2 cellular contexts compared by ENCODE assay signal in genomic region chr11:5690736-5691135, GRCh38.
TF ChIP-seq lines count a peak whose summit lies in the region.

No MANE protein-coding gene starts in this region.

TF ChIP-seq in liver, 16 proteins besides CTCF, POLR2A, EP300 and RAD21:
- no peak for TF ChIP-seq EGR1 (IDR thresholded peaks at IDR 0.05; ENCODE audit: low read depth in 2 of 2)
- no peak for TF ChIP-seq TAF1 (conservative IDR thresholded peaks at IDR 0.05)
- no peak for TF ChIP-seq NR2F2 (IDR thresholded peaks at IDR 0.05)
- no peak for TF ChIP-seq FOXA1 (IDR thresholded peaks at IDR 0.05)
- no peak for TF ChIP-seq REST (IDR thresholded peaks at IDR 0.05)
- TF ChIP-seq JUND (IDR thresholded peaks at IDR 0.05), result no peak
- no peak for TF ChIP-seq GABPA (IDR thresholded peaks at IDR 0.05 in 1 of 2, conservative IDR thresholded peaks at IDR 0.05 in 1 of 2)
- no peak for TF ChIP-seq MAX (IDR thresholded peaks at IDR 0.05)
- no peak for TF ChIP-seq FOXA2 (IDR thresholded peaks at IDR 0.05)
TF ChIP-seq in liver: peak in this region for 0.

TF ChIP-seq in HepG2, 621 proteins besides CTCF, POLR2A, EP300 and RAD21:
- TF ChIP-seq ZNF234 (CRISPR knock-in tag; conservative IDR thresholded peaks at IDR 0.05) (no peak), GLMP (CRISPR knock-in tag; IDR thresholded peaks at IDR 0.05; ENCODE audit: borderline replicate concordance) (no peak), FOXP4 (CRISPR knock-in tag; IDR thresholded peaks at IDR 0.05) (no peak), ZUFSP (CRISPR knock-in tag; IDR thresholded peaks at IDR 0.05; ENCODE audit: borderline replicate concordance) (no peak), ZNF672 (CRISPR knock-in tag; IDR thresholded peaks at IDR 0.05) (no peak), THAP8 (CRISPR knock-in tag; IDR thresholded peaks at IDR 0.05; ENCODE audit: borderline replicate concordance) (no peak), ZNF326 (CRISPR knock-in tag; IDR thresholded peaks at IDR 0.05; ENCODE audit: borderline replicate concordance) (no peak), EEA1 (CRISPR knock-in tag; IDR thresholded peaks at IDR 0.05; ENCODE audit: borderline replicate concordance) (no peak), CREB1 (IDR thresholded peaks at IDR 0.05) (no peak), CREB1 (CRISPR knock-in tag; IDR thresholded peaks at IDR 0.05) (no peak), RBM39 (IDR thresholded peaks at IDR 0.05; ENCODE audit: low read depth, low read length, poor library complexity, severe bottlenecking) (no peak), POGZ (CRISPR knock-in tag; IDR thresholded peaks at IDR 0.05) (no peak), NFIB (CRISPR knock-in tag; IDR thresholded peaks at IDR 0.05; ENCODE audit: borderline replicate concordance) (no peak)
